Comparison of ENCODE assay signal across 18 cellular contexts in genomic region chr13:98401936-98402335, GRCh38.
"Had no signal": no experiment of that assay in that cellular context is flagged by ENCODE, and none has a peak within 500 bp of the region (broad histone marks: within the 10 kb centered on the region; RNA-seq: fewer than 3 reads in every experiment).

No MANE protein-coding gene starts in this region.

- H3K27me3 ChIP-seq: esophagus squamous epithelium, pancreas had no signal

- H3K4me1 Mint-ChIP-seq: activated CD4-positive, alpha-beta T cell treated with anti-CD3 and anti-CD28 coated beads for 36 hours; immature natural killer cell; naive B cell; stimulated activated naive B cell treated with anti-CD40 and anti-IgM and Interleukin-4, amounts not matched to agents 10 μg/mL and 1 μg/mL and 100 μg/mL, for 72 hours had no signal

- H3K9me3 Mint-ChIP-seq: activated T-helper 1 cell treated with anti-CD3 and anti-CD28 coated beads, Interleukin-12 subunit alpha, Interleukin-12 subunit beta, Interleukin-2, Interleukin-4 antibody, amounts not matched to agents 30 ng/mL and 10 ng/mL and 1 ng/mL, durations not matched to agents 14 hours and 24 hours and 36 hours; immature natural killer cell; naive B cell; stimulated activated naive B cell treated with anti-CD40 and anti-IgM and Interleukin-4, amounts not matched to agents 10 μg/mL and 1 μg/mL and 100 μg/mL, for 72 hours had no signal

- H3K4me1 ChIP-seq: esophagus squamous epithelium had no signal

- ATAC-seq: activated CD4-positive, alpha-beta T cell treated with anti-CD3 and anti-CD28 coated beads for 36 hours; left ventricle myocardium superior; mucosa of descending colon; pancreas; stimulated activated naive B cell treated with anti-CD40 and anti-IgM and Interleukin-4, amounts not matched to agents 10 μg/mL and 1 μg/mL and 100 μg/mL, for 72 hours had no signal

- H3K27ac Mint-ChIP-seq: activated CD4-positive, alpha-beta T cell treated with anti-CD3 and anti-CD28 coated beads for 36 hours; activated naive CD8-positive, alpha-beta T cell; activated T-helper 1 cell treated with anti-CD3 and anti-CD28 coated beads, Interleukin-12 subunit alpha, Interleukin-12 subunit beta, Interleukin-2, Interleukin-4 antibody, amounts not matched to agents 30 ng/mL and 10 ng/mL and 1 ng/mL, durations not matched to agents 14 hours and 24 hours and 36 hours; immature natural killer cell; naive B cell; stimulated activated naive B cell treated with anti-CD40 and anti-IgM and Interleukin-4, amounts not matched to agents 10 μg/mL and 1 μg/mL and 100 μg/mL, for 72 hours had no signal

- H3K9me3 ChIP-seq: esophagus squamous epithelium, mucosa of descending colon, pancreas had no signal

- H3K4me3 Mint-ChIP-seq: activated CD4-positive, alpha-beta T cell treated with anti-CD3 and anti-CD28 coated beads for 36 hours; activated naive CD8-positive, alpha-beta T cell; activated T-helper 1 cell treated with anti-CD3 and anti-CD28 coated beads, Interleukin-12 subunit alpha, Interleukin-12 subunit beta, Interleukin-2, Interleukin-4 antibody, amounts not matched to agents 30 ng/mL and 10 ng/mL and 1 ng/mL, durations not matched to agents 14 hours and 24 hours and 36 hours; immature natural killer cell; naive B cell; stimulated activated naive B cell treated with anti-CD40 and anti-IgM and Interleukin-4, amounts not matched to agents 10 μg/mL and 1 μg/mL and 100 μg/mL, for 72 hours had no signal

- H3K27me3 Mint-ChIP-seq: activated CD4-positive, alpha-beta T cell treated with anti-CD3 and anti-CD28 coated beads for 36 hours had no signal

- H3K36me3 Mint-ChIP-seq: activated naive CD8-positive, alpha-beta T cell; immature natural killer cell; naive B cell; stimulated activated naive B cell treated with anti-CD40 and anti-IgM and Interleukin-4, amounts not matched to agents 10 μg/mL and 1 μg/mL and 100 μg/mL, for 72 hours had no signal

- H3K27ac ChIP-seq: esophagus squamous epithelium, pancreas, WERI-Rb-1 had no signal

- H3K4me3 ChIP-seq: esophagus squamous epithelium, mucosa of descending colon, pancreas had no signal

- FAIRE-seq: endothelial cell of umbilical vein, pancreas had no signal

- H3K36me3 ChIP-seq: pancreas had no signal

- DNase-seq: activated CD4-positive, alpha-beta T cell treated with anti-CD3 and anti-CD28 coated beads for 36 hours; activated CD4-positive, alpha-beta T cell treated with anti-CD3 and anti-CD28 coated beads, Interleukin-2, amount 50 U/mL, for 48 hours; activated gamma-delta T cell treated with Interleukin-2 at 50 U/mL for 16 hours; activated T-cell treated with anti-CD3 and anti-CD28 coated beads for 4 hours; dermis blood vessel endothelial cell; effector memory CD4-positive, alpha-beta T cell; esophagus squamous epithelium; immature natural killer cell; kidney glomerular epithelial cell; left ventricle myocardium superior; mucosa of descending colon; naive B cell; pancreas; stimulated activated naive B cell treated with anti-CD40 and anti-IgM and Interleukin-4, amounts not matched to agents 10 μg/mL and 1 μg/mL and 100 μg/mL, for 72 hours; WERI-Rb-1 had no signal
